18 cellular contexts compared by ENCODE assay signal in genomic region chr5:150017606-150018005, GRCh38. TPM values are rescaled to one million over a fixed set of nuclear protein-coding genes. Genes with fewer than 3 reads are reported as not detected.
DNase-seq lines count a peak whose midpoint lies in the region; ATAC-seq, FAIRE-seq and TF ChIP-seq lines count a peak whose summit lies in the region.
"Had no signal": no experiment of that assay in that cellular context is flagged by ENCODE, and none has a peak within 500 bp of the region (broad histone marks: within the 10 kb centered on the region; RNA-seq: fewer than 3 reads in every experiment).

No MANE protein-coding gene starts in this region.

- TF ChIP-seq RAD21 in A549 (conservative IDR thresholded peaks at IDR 0.05 in 1 of 2, IDR thresholded peaks at IDR 0.05 in 1 of 2) (no peak), K562 (CRISPR knock-in tag; conservative IDR thresholded peaks at IDR 0.05 in 1 of 2, IDR thresholded peaks at IDR 0.05 in 1 of 2) (no peak)

- CTCF ChIA-PET in A549 (lab: Yijun Ruan, JAX) = interaction anchor here (0.6 to 1.3 kb wide), 6 partner anchors 11 to 336 kb away, joined by 3 to 4 read pairs (median 4); no protein-coding TSS in a partner anchor
- CTCF ChIA-PET in K562 (lab: Yijun Ruan, JAX; ENCODE audit: low intra/inter-chr PET ratio) = no interaction called here

- H3K4me3 ChIP-seq in A549 = no peak overlapping the region
- no peak overlapping the region for H3K4me3 ChIP-seq in K562
- H3K4me3 ChIP-seq in esophagus muscularis mucosa = no peak overlapping the region
- H3K4me3 ChIP-seq in transverse colon = no peak overlapping the region
- H3K4me3 ChIP-seq: SJCRH30, vagina had no signal

- TF ChIP-seq POLR2A in A549 (IDR thresholded peaks at IDR 0.05; ENCODE audit: low read length) (no peak), K562 (conservative IDR thresholded peaks at IDR 0.05) (no peak), esophagus muscularis mucosa (IDR thresholded peaks at IDR 0.05; ENCODE audit: low read depth) (no peak), transverse colon (IDR thresholded peaks at IDR 0.05) (no peak)

- H3K27ac ChIP-seq in A549 (no peak overlapping the region), K562 (ENCODE audit: extremely low read depth, low read depth, low read length) (peak overlapping the region; percentile 41; the same call in 2 of the 3 replicates), esophagus muscularis mucosa (replicated peaks in 1 of 4) (no peak overlapping the region), transverse colon (no peak overlapping the region)
- H3K27ac ChIP-seq: KMS-11, SJCRH30, vagina had no signal

- in situ Hi-C loops in K562 (cut with MboI) (no loop called here), transverse colon (cut with MboI; ENCODE audit: low pct_ligation_motif_present in 1 of 4, low pct_unique_long_range_greater_than_20kb in 1 of 4, low sequenced_read_pairs in 3 of 4) (no loop called here)

- intact Hi-C loops in K562 (cut with micrococcal nuclease) = no loop called here
- intact Hi-C loops in esophagus muscularis mucosa (cut with DNase I) = no loop called here
- intact Hi-C loops in transverse colon (cut with DNase I; ENCODE audit: low total_unique reads) = no loop called here

- no peak for TF ChIP-seq EP300 in A549 (IDR thresholded peaks at IDR 0.05)
- no peak for TF ChIP-seq EP300 in K562 (IDR thresholded peaks at IDR 0.05; ENCODE audit: low read length)
- TF ChIP-seq EP300 in esophagus muscularis mucosa (IDR thresholded peaks at IDR 0.05) = no peak
- no peak for TF ChIP-seq EP300 in transverse colon (IDR thresholded peaks at IDR 0.05; ENCODE audit: low read depth)

- H4K20me1 ChIP-seq in K562 (replicated peaks; ENCODE audit: control insufficient read depth, insufficient read depth, low read length) = no peaks in the 10 kb centered on the region

- H3K9me3 ChIP-seq in A549 (peaks cover 18% of the 10 kb centered on the region), K562 (replicated peaks; ENCODE audit: control insufficient read depth, insufficient read depth, low read depth, low read length) (no peaks in the 10 kb centered on the region; the same call in 1 of the 2 replicates), esophagus muscularis mucosa (no peaks in the 10 kb centered on the region), transverse colon (no peaks in the 10 kb centered on the region)
- H3K9me3 ChIP-seq: vagina had no signal

- 12% methylated on average over 3 of the region's 3 CpGs for WGBS in A549 (ENCODE audit: missing lambda C conversion rate)
- 71% methylated on average over 3 of the region's 3 CpGs for WGBS in K562 (ENCODE audit: insufficient coverage, low coverage, missing lambda C conversion rate)
- WGBS in esophagus muscularis mucosa = 56% methylated on average over 3 of the region's 3 CpGs
- 76 to 90% methylated on average over 2 to 3 of the region's 3 CpGs for WGBS in transverse colon (ENCODE audit: low coverage in 1 of 2), 2 donors

- H3K9me1 ChIP-seq in K562 (ENCODE audit: control insufficient read depth, insufficient read depth, low read length) = no peaks in the 10 kb centered on the region

- no peak for TF ChIP-seq CTCF in A549 (IDR thresholded peaks at IDR 0.05)
- no peak for TF ChIP-seq CTCF in K562 (IDR thresholded peaks at IDR 0.05 in 2 of 3, conservative IDR thresholded peaks at IDR 0.05 in 1 of 3; ENCODE audit: insufficient read depth in 2 of 3, low read depth in 1 of 3, low read length in 3 of 3)
- TF ChIP-seq CTCF in esophagus muscularis mucosa (IDR thresholded peaks at IDR 0.05) = no peak
- no peak for TF ChIP-seq CTCF in transverse colon (IDR thresholded peaks at IDR 0.05)

- no peaks in the 10 kb centered on the region for H3K27me3 ChIP-seq in K562 (ENCODE audit: control insufficient read depth in 2 of 2, insufficient read depth in 2 of 2, low read length in 2 of 2)
- H3K27me3 ChIP-seq in esophagus muscularis mucosa = no peaks in the 10 kb centered on the region
- H3K27me3 ChIP-seq in transverse colon = no peaks in the 10 kb centered on the region
- H3K27me3 ChIP-seq: SJCRH30, vagina had no signal

- no peak overlapping the region for H2AFZ ChIP-seq in K562 (ENCODE audit: low read depth, low read length)

- 0 out of 3 replicates have a peak, but pooled peaks cover 6% of the 10 kb centered on the region for H3K79me2 ChIP-seq in K562 (ENCODE audit: control insufficient read depth, insufficient read depth, low read length)

- POLR2A ChIA-PET in A549 (lab: Yijun Ruan, JAX) = no interaction called here
- POLR2A ChIA-PET in K562 (lab: Yijun Ruan, JAX) = interaction anchor here (0.7 to 1.8 kb wide), 4 partner anchors 9 to 22 kb away, joined by 3 to 12 read pairs (median 7); no protein-coding TSS in a partner anchor

- H3K36me3 ChIP-seq in K562 (ENCODE audit: control insufficient read depth, insufficient read depth, low read length) (peaks cover 100% of the 10 kb centered on the region), esophagus muscularis mucosa (peaks cover 27 to 84% (median 72%) of the 10 kb centered on the region in 4 donors), transverse colon (peaks cover 0 to 62% (median 30%) of the 10 kb centered on the region in 4 donors)

- H3K9ac ChIP-seq in K562 (ENCODE audit: insufficient read depth in 1 of 2, low read depth in 2 of 2, low read length in 2 of 2) = peak overlapping the region in 1 of 2 experiments; percentile 23; a peak in 1 of 4 replicates
- H3K9ac ChIP-seq: KMS-11 had no signal

- 0 out of 3 replicates have a peak overlapping the region, but pooled peaks have one; percentile 15 for H3K4me2 ChIP-seq in A549
- peak overlapping the region; percentile 6; the same call in 1 of the 2 replicates for H3K4me2 ChIP-seq in K562 (ENCODE audit: insufficient read depth, low read length)
- H3K4me2 ChIP-seq: KMS-11 had no signal

- peaks cover 24% of the 10 kb centered on the region for H3K4me1 ChIP-seq in A549
- peaks cover 2 to 9% of the 10 kb centered on the region in 2 experiments; a peak in 2 of 5 replicates for H3K4me1 ChIP-seq in K562 (replicated peaks in 1 of 2; ENCODE audit: control insufficient read depth in 2 of 2, insufficient read depth in 2 of 2, low read length in 2 of 2)
- peaks cover 14 to 21% (median 19%) of the 10 kb centered on the region in 4 donors for H3K4me1 ChIP-seq in esophagus muscularis mucosa
- peaks cover 0 to 15% (median 9%) of the 10 kb centered on the region in 4 donors for H3K4me1 ChIP-seq in transverse colon

- ATAC-seq in A549 (peak in 1 of 2 experiments; percentile 42; a peak in 2 of 6 replicates), K562 (no peak), HG02798 (IDR thresholded peaks at IDR 0.05; ENCODE audit: poor library complexity, unreplicated experiment) (no peak)
- ATAC-seq: activated CD4-positive, alpha-beta T cell treated with anti-CD3 and anti-CD28 coated beads for 36 hours had no signal

- DNase-seq in A549 (ENCODE audit: low read depth in 1 of 2, low spot score in 1 of 2) (peak in 1 of 2 experiments; percentile 12), HT1080 (ENCODE audit: low read depth) (peak; percentile 31), K562 (ENCODE audit: extremely low read depth in 1 of 4, low spot score in 3 of 4) (no peak), hepatic stellate cell (ENCODE audit: low spot score) (peak; percentile 73), esophagus muscularis mucosa (ENCODE audit: extremely low spot score) (no peak), transverse colon (no peak), NCI-H1092 (lab: John Stamatoyannopoulos, UW) (no peak)
- DNase-seq: activated CD4-positive, alpha-beta T cell treated with anti-CD3 and anti-CD28 coated beads for 36 hours; effector CD4-positive, alpha-beta T cell; immature natural killer cell; NCI-H1417 treated with DMSO at 0.1 percent for 48 hours; SJCRH30; T-helper 9 cell had no signal

- FAIRE-seq in A549 (lab: Jason Lieb, UNC) (no peak), K562 (lab: Jason Lieb, UNC) (no peak)
- FAIRE-seq: G401.6, GM12891 had no signal

- BruUV-seq in K562 (replicated peaks; lab: Mats Ljungman, UMichigan) = no TSS peak

RNA-seq across cellular contexts. Expression of gene HMGXB3, which starts 17.1 kb away (rescaled TPM):
- polyA plus RNA-seq in A549 (2011; rRNA removed) (34.1 and 37.2 TPM in 2 replicates), A549 (2017; fragmentation: RNase III; extraction: RNeasy Plus Mini Kit Qiagen cat#74134 plus additional on column Dnase treatment) (19.6 to 20.5 TPM (median 19.9 TPM) in 3 replicates), K562 (2011; rRNA removed) (44.0 and 47.5 TPM in 2 replicates), K562 (2014; fragmentation: Illumina TruSeq; extraction: Trizol) (40.0 and 41.0 TPM in 2 replicates), K562 (2014; fragmentation: Nextera tagmentation; extraction: Ambion mirVana) (1 to 10 TPM; 1.8 to 2.1 TPM), K562 (2014; rRNA removed) (31.7 and 31.9 TPM in 2 replicates)
- 21.0 and 25.8 TPM in 2 replicates for polyA plus RNA-seq in A549 (2012; cell fraction: cytosol; rRNA removed)
- 58.1 and 65.6 TPM in 2 replicates for polyA plus RNA-seq in A549 (2012; cell fraction: nucleus; rRNA removed)
- 54.1 and 55.3 TPM in 2 replicates for polyA minus RNA-seq in A549 (2011; rRNA and poly(A)+ RNA removed)
- 44.6 and 56.3 TPM in 2 replicates for total RNA-seq in HT1080 (2014; rRNA removed; shearing (Covaris generic))
- polyA plus RNA-seq in HT1080 (2015; cell fraction: cytosol; rRNA removed) = 24.8 and 28.0 TPM in 2 replicates
- 131 and 151 TPM in 2 replicates for polyA plus RNA-seq in HT1080 (2015; cell fraction: nucleus; rRNA removed)
- 126 and 156 TPM in 2 replicates for total RNA-seq in K562 (2011; cell fraction: chromatin; rRNA removed; ENCODE audit: low replicate concordance)
- total RNA-seq in K562 (2011; cell fraction: nucleolus; rRNA removed) = 104 and 109 TPM in 2 replicates
- total RNA-seq in K562 (2011; cell fraction: nucleoplasm; rRNA removed) = 92.4 and 96.9 TPM in 2 replicates
- total RNA-seq in K562 (2014; rRNA removed) (32.1 and 44.2 TPM in 2 replicates), K562 (2014; rRNA removed; fragmentation: Illumina TruSeq; extraction: Trizol) (32.2 and 34.3 TPM in 2 replicates), K562 (2015; rRNA removed; fragmentation: Illumina TruSeq; extraction: Trizol) (32.2 and 34.7 TPM in 2 replicates), K562 (2021) (44.1 and 44.3 TPM in 2 replicates), esophagus muscularis mucosa (10 to 100 TPM; 17.4 to 26.5 (median 23.1) TPM), transverse colon (10 to 100 TPM; 29.9 to 93.5 (median 38.1) TPM)
- polyA plus RNA-seq in K562 (2011; cell fraction: cytosol; rRNA removed) = 37.8 and 42.6 TPM in 2 replicates
- 119 and 131 TPM in 2 replicates for polyA plus RNA-seq in K562 (2011; cell fraction: nucleus; rRNA removed)
- polyA plus RNA-seq in K562 (2012) = 26.6 and 30.2 TPM in 2 replicates
- 61.8 and 62.5 TPM in 2 replicates for polyA minus RNA-seq in K562 (2011; rRNA and poly(A)+ RNA removed)
- polyA minus RNA-seq in K562 (2011; cell fraction: cytosol; rRNA and poly(A)+ RNA removed) = 33.1 and 34.0 TPM in 2 replicates
- polyA minus RNA-seq in K562 (2011; cell fraction: nucleus; rRNA and poly(A)+ RNA removed) = 49.3 and 58.9 TPM in 2 replicates

RNA-seq across cellular contexts. Expression of gene TIGD6, which starts 17.2 kb away (rescaled TPM):
- polyA plus RNA-seq in A549 (2011; rRNA removed) = 7.3 and 8.4 TPM in 2 replicates
- polyA plus RNA-seq in A549 (2012; cell fraction: cytosol; rRNA removed) = 3.7 and 4.2 TPM in 2 replicates
- polyA plus RNA-seq in A549 (2012; cell fraction: nucleus; rRNA removed) = 2.9 and 4.2 TPM in 2 replicates
- polyA plus RNA-seq in A549 (2017; fragmentation: RNase III; extraction: RNeasy Plus Mini Kit Qiagen cat#74134 plus additional on column Dnase treatment) = 4.2 to 4.4 TPM (median 4.3 TPM) in 3 replicates
- polyA minus RNA-seq in A549 (2011; rRNA and poly(A)+ RNA removed) = 12.1 and 17.4 TPM in 2 replicates
- 3.5 and 4.0 TPM in 2 replicates for total RNA-seq in HT1080 (2014; rRNA removed; shearing (Covaris generic))
- polyA plus RNA-seq in HT1080 (2015; cell fraction: cytosol; rRNA removed) = 5.1 and 6.2 TPM in 2 replicates
- 5.0 and 7.3 TPM in 2 replicates for polyA plus RNA-seq in HT1080 (2015; cell fraction: nucleus; rRNA removed)
- total RNA-seq in K562 (2011; cell fraction: chromatin; rRNA removed; ENCODE audit: low replicate concordance) = 8.2 and 12.4 TPM in 2 replicates
- total RNA-seq in K562 (2011; cell fraction: nucleolus; rRNA removed) = 5.2 and 6.6 TPM in 2 replicates
- total RNA-seq in K562 (2011; cell fraction: nucleoplasm; rRNA removed) = 12.1 and 13.1 TPM in 2 replicates
- 3.9 and 5.2 TPM in 2 replicates for total RNA-seq in K562 (2014; rRNA removed)
- total RNA-seq in K562 (2014; rRNA removed; fragmentation: Illumina TruSeq; extraction: Trizol) = 3.9 and 4.3 TPM in 2 replicates
- total RNA-seq in K562 (2015; rRNA removed; fragmentation: Illumina TruSeq; extraction: Trizol) = 3.8 and 4.3 TPM in 2 replicates
- total RNA-seq in K562 (2021) = 4.3 and 4.4 TPM in 2 replicates
- 4.9 and 5.1 TPM in 2 replicates for polyA plus RNA-seq in K562 (2011; rRNA removed)
- 5.7 TPM in 2 replicates for polyA plus RNA-seq in K562 (2011; cell fraction: cytosol; rRNA removed)
- polyA plus RNA-seq in K562 (2011; cell fraction: nucleus; rRNA removed) = 14.9 and 16.9 TPM in 2 replicates
- 4.9 and 5.4 TPM in 2 replicates for polyA plus RNA-seq in K562 (2012)
- polyA plus RNA-seq in K562 (2014; fragmentation: Illumina TruSeq; extraction: Trizol) = 6.3 and 7.0 TPM in 2 replicates
- 1 to 10 TPM; 1.8 to 2.3 TPM for polyA plus RNA-seq in K562 (2014; fragmentation: Nextera tagmentation; extraction: Ambion mirVana)
- polyA plus RNA-seq in K562 (2014; rRNA removed) = 3.1 and 4.0 TPM in 2 replicates
- 9.4 and 9.9 TPM in 2 replicates for polyA minus RNA-seq in K562 (2011; rRNA and poly(A)+ RNA removed)
- 1.0 and 2.7 TPM in 2 replicates for polyA minus RNA-seq in K562 (2011; cell fraction: cytosol; rRNA and poly(A)+ RNA removed)
- polyA minus RNA-seq in K562 (2011; cell fraction: nucleus; rRNA and poly(A)+ RNA removed) = 4.8 and 8.7 TPM in 2 replicates
- total RNA-seq in esophagus muscularis mucosa = 1 to 10 TPM; 2.9 to 3.5 (median 3.2) TPM
- total RNA-seq in transverse colon = 1 to 10 TPM in 2 of 4 donors, under 1 TPM in 2; 0.20 to 2.5 (median 1.6) TPM

RNA-seq across cellular contexts. Expression of gene SLC26A2, which starts 57.0 kb away (rescaled TPM):
- polyA plus RNA-seq in A549 (2011; rRNA removed) (23.2 and 31.9 TPM in 2 replicates), A549 (2017; fragmentation: RNase III; extraction: RNeasy Plus Mini Kit Qiagen cat#74134 plus additional on column Dnase treatment) (28.4 to 33.5 TPM (median 32.2 TPM) in 3 replicates), K562 (2011; rRNA removed) (4.7 and 4.9 TPM in 2 replicates), K562 (2014; fragmentation: Illumina TruSeq; extraction: Trizol) (3.3 and 3.5 TPM in 2 replicates), K562 (2014; fragmentation: Nextera tagmentation; extraction: Ambion mirVana) (1 to 10 TPM; 1.1 to 2.0 TPM), K562 (2014; rRNA removed) (2.6 TPM in 2 replicates)
- 5.2 and 6.7 TPM in 2 replicates for polyA plus RNA-seq in A549 (2012; cell fraction: cytosol; rRNA removed)
- polyA plus RNA-seq in A549 (2012; cell fraction: nucleus; rRNA removed) = 6.1 and 12.5 TPM in 2 replicates
- polyA minus RNA-seq in A549 (2011; rRNA and poly(A)+ RNA removed) = 49.3 and 53.2 TPM in 2 replicates
- 16.1 and 19.5 TPM in 2 replicates for total RNA-seq in HT1080 (2014; rRNA removed; shearing (Covaris generic))
- 5.2 and 7.5 TPM in 2 replicates for polyA plus RNA-seq in HT1080 (2015; cell fraction: cytosol; rRNA removed)
- 9.5 and 10.5 TPM in 2 replicates for polyA plus RNA-seq in HT1080 (2015; cell fraction: nucleus; rRNA removed)
- 6.6 and 7.6 TPM in 2 replicates for total RNA-seq in K562 (2011; cell fraction: chromatin; rRNA removed; ENCODE audit: low replicate concordance)
- total RNA-seq in K562 (2011; cell fraction: nucleolus; rRNA removed) = 4.6 and 5.3 TPM in 2 replicates
- 6.6 and 9.2 TPM in 2 replicates for total RNA-seq in K562 (2011; cell fraction: nucleoplasm; rRNA removed)
- total RNA-seq in K562 (2014; rRNA removed) (3.1 and 3.6 TPM in 2 replicates), K562 (2014; rRNA removed; fragmentation: Illumina TruSeq; extraction: Trizol) (4.3 and 5.6 TPM in 2 replicates), K562 (2015; rRNA removed; fragmentation: Illumina TruSeq; extraction: Trizol) (5.8 and 6.3 TPM in 2 replicates), K562 (2021) (4.1 and 4.9 TPM in 2 replicates), esophagus muscularis mucosa (1 to 10 TPM; 7.9 to 9.2 (median 8.0) TPM), transverse colon (1,000 to 10,000 TPM in 2 of 4 donors, 100 to 1,000 TPM in 2; 233 to 1,489 (median 1,023) TPM)
- polyA plus RNA-seq in K562 (2011; cell fraction: cytosol; rRNA removed) = 1.2 and 3.2 TPM in 2 replicates
- polyA plus RNA-seq in K562 (2011; cell fraction: nucleus; rRNA removed) = 1.7 and 3.6 TPM in 2 replicates
- 2.9 and 4.4 TPM in 2 replicates for polyA plus RNA-seq in K562 (2012)
- 13.8 and 13.9 TPM in 2 replicates for polyA minus RNA-seq in K562 (2011; rRNA and poly(A)+ RNA removed)
- 4.2 and 6.2 TPM in 2 replicates for polyA minus RNA-seq in K562 (2011; cell fraction: cytosol; rRNA and poly(A)+ RNA removed)
- polyA minus RNA-seq in K562 (2011; cell fraction: nucleus; rRNA and poly(A)+ RNA removed) = 1.9 and 4.0 TPM in 2 replicates

Comparison
In these comparisons a context has a peak if more than half of its experiments do, and no peak if none do; other contexts are left out.
1. DNase-seq: peak in HT1080 (single experiment) and hepatic stellate cell (single experiment); none in K562 (0 of 4), esophagus muscularis mucosa (single experiment), transverse colon (single experiment) and NCI-H1092 (single experiment).
2. RNA of gene SLC26A2, which starts 57.0 kb away (total RNA-seq): 233 to 1,489 TPM in transverse colon; 16.1 to 19.5 TPM in HT1080, 7.9 to 9.2 TPM in esophagus muscularis mucosa and 3.1 to 9.2 TPM in K562; every median in the first group is over 10 times any median in the second.